30 cellular contexts compared by ENCODE assay signal in genomic region chr2:74881176-74881575, GRCh38.
"Had no signal": no experiment of that assay in that cellular context is flagged by ENCODE, and none has a peak within 500 bp of the region (broad histone marks: within the 10 kb centered on the region; RNA-seq: fewer than 3 reads in every experiment).

No MANE protein-coding gene starts in this region.

- H3K27ac ChIP-seq: coronary artery, esophagus squamous epithelium, heart right ventricle, lower lobe of right lung, parathyroid adenoma, prostate gland, skin epidermis, spleen, thoracic aorta, tibial nerve, upper lobe of right lung, uterus had no signal

- H3K4me3 ChIP-seq: coronary artery, esophagus squamous epithelium, heart right ventricle, lower lobe of right lung, prostate gland, skin epidermis, spleen, thoracic aorta, tibial nerve, upper lobe of right lung, uterus had no signal

- H3K9ac ChIP-seq: parathyroid adenoma had no signal

- H2AFZ ChIP-seq: parathyroid adenoma had no signal

- H3K79me2 ChIP-seq: parathyroid adenoma had no signal

- H3K27me3 ChIP-seq: esophagus squamous epithelium, heart right ventricle, neutrophil, spleen, tibial nerve, upper lobe of right lung, uterus had no signal

- ATAC-seq: left colon; left ventricle myocardium superior; lower lobe of right lung; natural killer cell; right cardiac atrium; stimulated activated memory B cell treated with anti-CD40 and anti-IgM and Interleukin-4, amounts not matched to agents 10 μg/mL and 1 μg/mL and 100 μg/mL, for 72 hours; stimulated activated naive CD8-positive, alpha-beta T cell treated with anti-CD3 and anti-CD28 coated beads, Interleukin-15, Interleukin-2, amounts not matched to agents 100 U/mL and 50 U/mL, for 24 hours; upper lobe of right lung had no signal

- H3K4me3 Mint-ChIP-seq: natural killer cell; neural crest cell; stimulated activated memory B cell treated with anti-CD40 and anti-IgM and Interleukin-4, amounts not matched to agents 10 μg/mL and 1 μg/mL and 100 μg/mL, for 72 hours had no signal

- H3K36me3 ChIP-seq: prostate gland, uterus had no signal

- H3K9me3 Mint-ChIP-seq: natural killer cell; neural crest cell; stimulated activated memory B cell treated with anti-CD40 and anti-IgM and Interleukin-4, amounts not matched to agents 10 μg/mL and 1 μg/mL and 100 μg/mL, for 72 hours had no signal

- H3K27ac Mint-ChIP-seq: natural killer cell; stimulated activated memory B cell treated with anti-CD40 and anti-IgM and Interleukin-4, amounts not matched to agents 10 μg/mL and 1 μg/mL and 100 μg/mL, for 72 hours had no signal

- H3K9me3 ChIP-seq: esophagus squamous epithelium, heart right ventricle, lower lobe of right lung, neutrophil, prostate gland, spleen, thoracic aorta, tibial nerve, upper lobe of right lung, uterus had no signal

- H3K27me3 Mint-ChIP-seq: stimulated activated memory B cell treated with anti-CD40 and anti-IgM and Interleukin-4, amounts not matched to agents 10 μg/mL and 1 μg/mL and 100 μg/mL, for 72 hours had no signal

- DNase-seq: dermis blood vessel endothelial cell; effector memory CD4-positive, alpha-beta T cell; erythroblast; esophagus squamous epithelium; foreskin melanocyte; glutamatergic neuron; heart right ventricle; hippocampal formation; kidney glomerular epithelial cell; left colon; left ventricle myocardium superior; lower lobe of right lung; natural killer cell; right cardiac atrium; spleen; stimulated activated CD4-positive, alpha-beta T cell treated with anti-CD3 and anti-CD28 coated beads, Interleukin-4, amount 100 ng/mL, for 4 hours; stimulated activated naive CD8-positive, alpha-beta T cell treated with anti-CD3 and anti-CD28 coated beads, Interleukin-15, Interleukin-2, amounts not matched to agents 100 U/mL and 50 U/mL, for 24 hours; upper lobe of right lung; uterus had no signal

- H3K36me3 Mint-ChIP-seq: natural killer cell had no signal

- FAIRE-seq: endometrium, islet of Langerhans had no signal

- H3K4me1 ChIP-seq: parathyroid adenoma, prostate gland, tibial nerve, uterus had no signal
